22 cellular contexts compared by ENCODE assay signal in the genomic region with DNA sequence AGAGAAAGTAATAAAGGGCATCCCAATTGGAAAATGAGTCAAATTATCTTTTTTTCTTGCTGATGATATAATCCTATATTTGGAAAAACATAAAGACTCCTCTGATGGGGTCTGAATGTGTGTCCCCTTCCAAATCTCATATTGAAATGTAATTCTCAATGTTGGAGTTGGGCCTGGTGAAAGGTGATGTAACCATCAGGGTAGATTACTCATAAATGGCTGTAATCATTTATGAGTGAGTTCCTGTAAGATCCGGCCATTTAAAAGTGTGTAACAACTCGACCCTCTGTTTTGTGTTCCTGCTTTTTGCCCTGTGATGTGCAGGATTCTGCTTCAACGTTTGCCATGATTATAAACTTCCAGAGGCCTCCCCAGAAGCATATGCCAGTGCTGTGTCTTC. TPM values are rescaled to one million over a fixed set of nuclear protein-coding genes. Genes with fewer than 3 reads are reported as not detected.
"Had no signal": no experiment of that assay in that cellular context is flagged by ENCODE, and none has a peak within 500 bp of the region (broad histone marks: within the 10 kb centered on the region; RNA-seq: fewer than 3 reads in every experiment).

No MANE protein-coding gene starts in this region.

- H3K4me3 Mint-ChIP-seq: natural killer cell treated with Interleukin-12 subunit alpha and Interleukin-12 subunit beta and Interleukin-15 and Interleukin-18, amount 100 ng/mL, for 72 hours; neural progenitor cell; type B pancreatic cell had no signal

- H3K36me3 ChIP-seq: gastrocnemius medialis, heart right ventricle, left ventricle myocardium inferior, lower lobe of right lung, neural progenitor cell, pancreas, suprapubic skin, thyroid gland had no signal

- H3K27me3 ChIP-seq: gastrocnemius medialis, heart right ventricle, neural progenitor cell, pancreas, suprapubic skin, thyroid gland had no signal

- H3K4me1 ChIP-seq: gastrocnemius medialis, heart right ventricle, left ventricle myocardium inferior, lower lobe of right lung, pancreas, suprapubic skin, thyroid gland had no signal

- H3K27me3 Mint-ChIP-seq: natural killer cell treated with Interleukin-12 subunit alpha and Interleukin-12 subunit beta and Interleukin-15 and Interleukin-18, amount 100 ng/mL, for 72 hours; progenitor cell of endocrine pancreas; type B pancreatic cell had no signal

- H3K27ac ChIP-seq: gastrocnemius medialis, heart right ventricle, left ventricle myocardium inferior, lower lobe of right lung, neural progenitor cell, pancreas, suprapubic skin, thyroid gland had no signal

- H3K9me3 ChIP-seq: gastrocnemius medialis, lower lobe of right lung, pancreas, suprapubic skin, thyroid gland had no signal

- H3K9ac ChIP-seq: neural progenitor cell had no signal

- H3K36me3 Mint-ChIP-seq: natural killer cell treated with Interleukin-12 subunit alpha and Interleukin-12 subunit beta and Interleukin-15 and Interleukin-18, amount 100 ng/mL, for 72 hours; neural progenitor cell; type B pancreatic cell had no signal

- FAIRE-seq: urothelium cell line had no signal

- H2AFZ ChIP-seq: neural progenitor cell had no signal

- ATAC-seq: esophagus mucosa; gastrocnemius medialis; heart right ventricle; lower lobe of right lung; natural killer cell treated with Interleukin-12 subunit alpha and Interleukin-12 subunit beta and Interleukin-15 and Interleukin-18, amount 100 ng/mL, for 72 hours; pancreas; right cardiac atrium had no signal

- H3K4me2 ChIP-seq: neural progenitor cell had no signal

- H3K9me3 Mint-ChIP-seq: natural killer cell treated with Interleukin-12 subunit alpha and Interleukin-12 subunit beta and Interleukin-15 and Interleukin-18, amount 100 ng/mL, for 72 hours; neural progenitor cell had no signal

- DNase-seq: effector CD8-positive, alpha-beta T cell; gastrocnemius medialis; heart right ventricle; islet precursor cell; left ventricle myocardium inferior; lower lobe of right lung; mesenchymal stem cell; midbrain; nucleus accumbens; pancreas; right cardiac atrium; small intestine; stimulated activated CD4-positive, alpha-beta T cell treated with anti-CD3 and anti-CD28 coated beads, Interleukin-2, amount 100 ng/mL, for 48 hours; stimulated activated naive CD4-positive, alpha-beta T cell treated with Interleukin-2 at 50 U/mL for 16 hours; thyroid gland had no signal

- H3K27ac Mint-ChIP-seq: natural killer cell treated with Interleukin-12 subunit alpha and Interleukin-12 subunit beta and Interleukin-15 and Interleukin-18, amount 100 ng/mL, for 72 hours; neural progenitor cell; progenitor cell of endocrine pancreas; type B pancreatic cell had no signal

- H3K4me3 ChIP-seq: gastrocnemius medialis, heart right ventricle, left ventricle myocardium inferior, lower lobe of right lung, neural progenitor cell, pancreas, suprapubic skin, thyroid gland had no signal

RNA-seq across cellular contexts. Expression of a gene that starts 44.3 kb away (rescaled TPM):
- total RNA-seq: esophagus mucosa; natural killer cell treated with Interleukin-12 subunit alpha and Interleukin-12 subunit beta and Interleukin-15 and Interleukin-18, amount 100 ng/mL, for 72 hours; progenitor cell of endocrine pancreas had no signal
